1 cellular context compared by ENCODE assay signal in genomic region chr10:77936697-77937567, GRCh38.
TF ChIP-seq lines count a peak whose summit lies in the region.

No MANE protein-coding gene starts in this region.

TF ChIP-seq in IMR-90, 13 proteins besides CTCF, POLR2A, EP300 and RAD21 (continued from another document):
- TF ChIP-seq RFX5 (IDR thresholded peaks at IDR 0.05; ENCODE audit: low read depth, low read length) (no peak), SMC3 (IDR thresholded peaks at IDR 0.05; ENCODE audit: low read depth, low read length) (no peak), CHD1 (IDR thresholded peaks at IDR 0.05; ENCODE audit: low read depth, low read length) (no peak), BHLHE40 (IDR thresholded peaks at IDR 0.05; ENCODE audit: low read depth, low read length) (no peak), NFE2L2 (IDR thresholded peaks at IDR 0.05; ENCODE audit: low read depth, low read length) (no peak), MAFK (IDR thresholded peaks at IDR 0.05; ENCODE audit: low read depth, low read length) (no peak), FOS (IDR thresholded peaks at IDR 0.05; ENCODE audit: low read depth, low read length) (no peak), CEBPB (IDR thresholded peaks at IDR 0.05; ENCODE audit: low read depth, low read length) (no peak), MAZ (IDR thresholded peaks at IDR 0.05; ENCODE audit: borderline replicate concordance, low read depth, low read length) (no peak), RCOR1 (IDR thresholded peaks at IDR 0.05; ENCODE audit: insufficient replicate concordance, low read length) (no peak), MXI1 (IDR thresholded peaks at IDR 0.05; ENCODE audit: borderline replicate concordance, low read depth, low read length) (no peak)
- TF ChIP-seq, protein P1, sequence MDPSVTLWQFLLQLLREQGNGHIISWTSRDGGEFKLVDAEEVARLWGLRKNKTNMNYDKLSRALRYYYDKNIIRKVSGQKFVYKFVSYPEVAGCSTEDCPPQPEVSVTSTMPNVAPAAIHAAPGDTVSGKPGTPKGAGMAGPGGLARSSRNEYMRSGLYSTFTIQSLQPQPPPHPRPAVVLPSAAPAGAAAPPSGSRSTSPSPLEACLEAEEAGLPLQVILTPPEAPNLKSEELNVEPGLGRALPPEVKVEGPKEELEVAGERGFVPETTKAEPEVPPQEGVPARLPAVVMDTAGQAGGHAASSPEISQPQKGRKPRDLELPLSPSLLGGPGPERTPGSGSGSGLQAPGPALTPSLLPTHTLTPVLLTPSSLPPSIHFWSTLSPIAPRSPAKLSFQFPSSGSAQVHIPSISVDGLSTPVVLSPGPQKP (IDR thresholded peaks at IDR 0.05; ENCODE audit: borderline replicate concordance, low read depth, low read length) = no peak
